In genomic region chr11:1395773-1396374, GRCh38 we compare ENCODE assay signal across 22 cellular contexts. TPM values are rescaled to one million over a fixed set of nuclear protein-coding genes. Genes with fewer than 3 reads are reported as not detected.
DNase-seq lines count a peak whose midpoint lies in the region; ATAC-seq, FAIRE-seq and TF ChIP-seq lines count a peak whose summit lies in the region.
"Had no signal": no experiment of that assay in that cellular context is flagged by ENCODE, and none has a peak within 500 bp of the region (broad histone marks: within the 10 kb centered on the region; RNA-seq: fewer than 3 reads in every experiment).

No MANE protein-coding gene starts in this region.

- H3K4me3 Mint-ChIP-seq in activated CD8-positive, alpha-beta memory T cell treated with anti-CD3 and anti-CD28 coated beads, Interleukin-2, amount 10 ng/mL, durations not matched to agents 7 days and 5 days = no peak overlapping the region
- H3K4me3 Mint-ChIP-seq: CD4-positive, alpha-beta memory T cell had no signal

- BruUV-seq in HepG2 (replicated peaks; lab: Mats Ljungman, UMichigan) = no TSS peak

- FAIRE-seq in HepG2 (lab: Jason Lieb, UNC) = no peak
- FAIRE-seq: GM18507 had no signal

- H4K20me1 ChIP-seq in osteoblast (ENCODE audit: insufficient read depth, low read length) (no peaks in the 10 kb centered on the region), HepG2 (ENCODE audit: insufficient read depth, low read length) (peaks cover 6% of the 10 kb centered on the region; the same call in 1 of the 2 replicates)

- ATAC-seq in activated CD8-positive, alpha-beta memory T cell treated with anti-CD3 and anti-CD28 coated beads, Interleukin-2, amount 10 ng/mL, durations not matched to agents 7 days and 5 days = no peak
- ATAC-seq in HepG2 = no peak
- ATAC-seq: Panc1 had no signal

- H3K4me1 Mint-ChIP-seq in activated CD8-positive, alpha-beta memory T cell treated with anti-CD3 and anti-CD28 coated beads, Interleukin-2, amount 10 ng/mL, durations not matched to agents 7 days and 5 days = no peaks in the 10 kb centered on the region

- intact Hi-C loops in dorsolateral prefrontal cortex (cut with DNase I) = loop anchor here (5.0 to 10.0 kb wide), 3 partner anchors 51 to 121 kb away; no protein-coding TSS in a partner anchor
- intact Hi-C loops in HepG2 (cut with micrococcal nuclease; ENCODE audit: unreplicated experiment) = no loop called here

- peak overlapping the region in 14 of 59 donors; percentile 5 to 55 (median 31) for H3K4me3 ChIP-seq in dorsolateral prefrontal cortex
- no peak overlapping the region for H3K4me3 ChIP-seq in osteoblast (ENCODE audit: insufficient read depth, low read length)
- H3K4me3 ChIP-seq in HepG2 (replicated peaks in 1 of 3; ENCODE audit: insufficient read depth in 1 of 3, low read depth in 2 of 3, low read length in 3 of 3) = no peak overlapping the region
- H3K4me3 ChIP-seq: BLaER1, MG63, SJCRH30 had no signal

- H2AFZ ChIP-seq in osteoblast (ENCODE audit: low read length) = no peak overlapping the region
- no peak overlapping the region for H2AFZ ChIP-seq in HepG2 (ENCODE audit: low read length)

- no peaks in the 10 kb centered on the region for H3K9me3 Mint-ChIP-seq in activated CD8-positive, alpha-beta memory T cell treated with anti-CD3 and anti-CD28 coated beads, Interleukin-2, amount 10 ng/mL, durations not matched to agents 7 days and 5 days (ENCODE audit: low read depth)

- TF ChIP-seq EP300 in HepG2 (IDR thresholded peaks at IDR 0.05; ENCODE audit: low read depth in 2 of 2, low read length in 2 of 2) = no peak
- no peak for TF ChIP-seq EP300 in HepG2 (CRISPR knock-in tag; IDR thresholded peaks at IDR 0.05; ENCODE audit: borderline replicate concordance)

- H3K4me2 ChIP-seq in osteoblast (ENCODE audit: insufficient read depth, low read length) (no peak overlapping the region), HepG2 (ENCODE audit: low read depth, low read length) (no peak overlapping the region)
- H3K4me2 ChIP-seq: BLaER1 had no signal

- no peaks in the 10 kb centered on the region for H3K36me3 ChIP-seq in osteoblast (ENCODE audit: insufficient read depth, low read length)
- no peaks in the 10 kb centered on the region for H3K36me3 ChIP-seq in HepG2 (replicated peaks in 1 of 2; ENCODE audit: control insufficient read depth in 1 of 2, insufficient read depth in 2 of 2, low read length in 2 of 2)
- H3K36me3 ChIP-seq: BLaER1, MG63, SJCRH30 had no signal

- POLR2A ChIA-PET in HepG2 (lab: Yijun Ruan, JAX) = no interaction called here

- H3K27ac Mint-ChIP-seq in activated CD8-positive, alpha-beta memory T cell treated with anti-CD3 and anti-CD28 coated beads, Interleukin-2, amount 10 ng/mL, durations not matched to agents 7 days and 5 days = no peak overlapping the region
- H3K27ac Mint-ChIP-seq: CD4-positive, alpha-beta memory T cell had no signal

- no peak overlapping the region for H3K9ac ChIP-seq in HepG2 (ENCODE audit: insufficient read depth, low read depth, low read length)
- H3K9ac ChIP-seq: BLaER1 had no signal

- 23% methylated on average over 12 of the region's 19 CpGs for WGBS in HepG2 (ENCODE audit: low lambda C conversion rate)

- DNase-seq in DMS 273 (lab: John Stamatoyannopoulos, UW; ENCODE audit: unreplicated experiment) (peak; percentile 62), DMS 273 treated with DMSO at 0.1 percent for 48 hours (lab: John Stamatoyannopoulos, UW) (no peak), dorsolateral prefrontal cortex (peak in 1 of 10 donors; percentile 56), osteoblast (ENCODE audit: insufficient read length, low spot score, missing footprints) (peak; percentile 77), OCI-M2 (lab: John Stamatoyannopoulos, UW; ENCODE audit: unreplicated experiment) (no peak), HepG2 (ENCODE audit: low spot score) (no peak), DMS153 (lab: John Stamatoyannopoulos, UW) (no peak)
- DNase-seq in activated CD8-positive, alpha-beta memory T cell treated with anti-CD3 and anti-CD28 coated beads, Interleukin-2, amount 10 ng/mL, durations not matched to agents 7 days and 5 days = no peak
- DNase-seq: ACHN; Caco-2; CD4-positive, alpha-beta memory T cell; GDM1; GOT3; MG63; NCI-H1417 treated with DMSO at 0.1 percent for 48 hours; NCI-H187; NCI-H446 treated with DMSO at 0.1 percent for 48 hours; SJCRH30 had no signal

- H3K27me3 Mint-ChIP-seq in activated CD8-positive, alpha-beta memory T cell treated with anti-CD3 and anti-CD28 coated beads, Interleukin-2, amount 10 ng/mL, durations not matched to agents 7 days and 5 days = peaks cover 15% of the 10 kb centered on the region

- H3K79me2 ChIP-seq in osteoblast (ENCODE audit: insufficient read depth, low read length) = no peaks in the 10 kb centered on the region
- H3K79me2 ChIP-seq in HepG2 (ENCODE audit: insufficient read depth, low read length) = no peaks in the 10 kb centered on the region

- no peak for TF ChIP-seq POLR2A in HepG2 (IDR thresholded peaks at IDR 0.05; ENCODE audit: insufficient read depth in 1 of 2, low read depth in 2 of 2, low read length in 2 of 2)

- no peaks in the 10 kb centered on the region for H3K36me3 Mint-ChIP-seq in activated CD8-positive, alpha-beta memory T cell treated with anti-CD3 and anti-CD28 coated beads, Interleukin-2, amount 10 ng/mL, durations not matched to agents 7 days and 5 days
- H3K36me3 Mint-ChIP-seq: CD4-positive, alpha-beta memory T cell had no signal

- H3K4me1 ChIP-seq in osteoblast (ENCODE audit: insufficient read depth, low read length) (no peaks in the 10 kb centered on the region), HepG2 (ENCODE audit: insufficient read depth, low read length) (no peaks in the 10 kb centered on the region)
- H3K4me1 ChIP-seq: BLaER1, Caco-2, SJCRH30 had no signal

- no peak for TF ChIP-seq RAD21 in HepG2 (CRISPR knock-in tag; IDR thresholded peaks at IDR 0.05)

- no peak for TF ChIP-seq CTCF in dorsolateral prefrontal cortex (IDR thresholded peaks at IDR 0.05 in 54 of 56, conservative IDR thresholded peaks at IDR 0.05 in 2 of 56; ENCODE audit: low read depth in 1 of 56, partially characterized antibody in 56 of 56)
- TF ChIP-seq CTCF in osteoblast (IDR thresholded peaks at IDR 0.05; ENCODE audit: extremely low read depth, low read depth, low read length) = no peak
- TF ChIP-seq CTCF in HepG2 (CRISPR knock-in tag; IDR thresholded peaks at IDR 0.05) = no peak

- H3K9me3 ChIP-seq in osteoblast (ENCODE audit: low read depth, low read length) = no peaks in the 10 kb centered on the region
- no peaks in the 10 kb centered on the region for H3K9me3 ChIP-seq in HepG2 (ENCODE audit: low read length)
- H3K9me3 ChIP-seq: BLaER1, Caco-2, MG63, SJCRH30 had no signal

- H3K27me3 ChIP-seq in dorsolateral prefrontal cortex = no peaks in the 10 kb centered on the region
- peaks cover 21% of the 10 kb centered on the region for H3K27me3 ChIP-seq in osteoblast (ENCODE audit: insufficient read depth, low read length)
- peaks cover 21 to 59% of the 10 kb centered on the region in 2 experiments; a peak in 4 of 5 replicates for H3K27me3 ChIP-seq in HepG2 (ENCODE audit: control insufficient read depth in 1 of 2, insufficient read depth in 2 of 2, low read length in 2 of 2)
- H3K27me3 ChIP-seq: MG63, SJCRH30 had no signal

- in situ Hi-C loops in HepG2 (cut with HindIII; ENCODE audit: extremely low pct_ligation_motif_present, low pct_unique_long_range_greater_than_20kb) = no loop called here

- CTCF ChIA-PET in activated CD8-positive, alpha-beta memory T cell treated with anti-CD3 and anti-CD28 coated beads, Interleukin-2, amount 10 ng/mL, durations not matched to agents 7 days and 5 days (lab: Charles Lee) = no interaction called here
- CTCF ChIA-PET in HepG2 (lab: Yijun Ruan, JAX; ENCODE audit: low intra/inter-chr PET ratio, low total read pairs) = no interaction called here

- H3K27ac ChIP-seq in dorsolateral prefrontal cortex (peak overlapping the region; percentile 75 to 100 (median 98)), osteoblast (ENCODE audit: low read depth, low read length) (no peak overlapping the region), HepG2 (ENCODE audit: extremely low read length, insufficient read depth, low read length) (no peak overlapping the region)
- H3K27ac ChIP-seq: 22Rv1, BLaER1, SJCRH30 had no signal

TF ChIP-seq in HepG2, 621 proteins besides CTCF, POLR2A, EP300 and RAD21 (continues in another document):
- TF ChIP-seq ZNF614 (CRISPR knock-in tag; IDR thresholded peaks at IDR 0.05; ENCODE audit: borderline replicate concordance) = no peak
- no peak for TF ChIP-seq FOXP1 (IDR thresholded peaks at IDR 0.05)
- no peak for TF ChIP-seq FOXP1 (CRISPR knock-in tag; IDR thresholded peaks at IDR 0.05)
- TF ChIP-seq MED8 (CRISPR knock-in tag; IDR thresholded peaks at IDR 0.05; ENCODE audit: insufficient replicate concordance) = no peak
- TF ChIP-seq RBM22 (optimal IDR thresholded peaks at IDR 0.05; ENCODE audit: low read length) = no peak
- TF ChIP-seq ZFX (CRISPR knock-in tag; IDR thresholded peaks at IDR 0.05; ENCODE audit: low read depth) = no peak

RNA-seq across cellular contexts. Expression of gene BRSK2, which starts 6.1 kb away (rescaled TPM):
- total RNA-seq in dorsolateral prefrontal cortex (100 to 1,000 TPM in 115 of 120 experiments, 10 to 100 TPM in 5; 82.1 to 191 (median 130) TPM), osteoblast (0.36 TPM in 1 of 2 replicates, not detected in the other), HepG2 (2016; rRNA removed; fragmentation: Illumina TruSeq; extraction: Trizol) (0.84 and 1.1 TPM in 2 replicates)
- total RNA-seq in activated CD8-positive, alpha-beta memory T cell treated with anti-CD3 and anti-CD28 coated beads, Interleukin-2, amount 10 ng/mL, durations not matched to agents 7 days and 5 days = under 1 TPM in 1 of 2 experiments, not detected in 1; 0.40 TPM
- 0.35 and 0.40 TPM in 2 replicates for total RNA-seq in HepG2 (2016; cell fraction: cytosol; rRNA removed; fragmentation: Illumina TruSeq; extraction: Trizol; ENCODE audit: low read depth)
- total RNA-seq in HepG2 (2016; cell fraction: insoluble cytoplasmic fraction; rRNA removed; fragmentation: Illumina TruSeq; extraction: Trizol) = 0.19 and 0.93 TPM in 2 replicates
- total RNA-seq in HepG2 (2016; cell fraction: membrane; rRNA removed; fragmentation: Illumina TruSeq; extraction: Trizol) = 1.1 and 1.3 TPM in 2 replicates
- 1.3 and 1.7 TPM in 2 replicates for total RNA-seq in HepG2 (2016; cell fraction: nucleus; rRNA removed; fragmentation: Illumina TruSeq; extraction: Trizol)
- polyA plus RNA-seq in HepG2 (2011; rRNA removed) = 0.74 and 2.3 TPM in 2 replicates
- polyA plus RNA-seq in HepG2 (2011; cell fraction: cytosol; rRNA removed) = 0.62 and 0.65 TPM in 2 replicates
- 7.2 and 9.9 TPM in 2 replicates for polyA plus RNA-seq in HepG2 (2011; cell fraction: nucleus; rRNA removed)
- polyA plus RNA-seq in HepG2 (2012) = 0.54 and 1.4 TPM in 2 replicates
- polyA plus RNA-seq in HepG2 (2016; cell fraction: cytosol; fragmentation: Illumina TruSeq; extraction: Trizol; ENCODE audit: low read depth) = 0.18 and 0.59 TPM in 2 replicates
- 0.59 and 0.72 TPM in 2 replicates for polyA plus RNA-seq in HepG2 (2016; cell fraction: insoluble cytoplasmic fraction; fragmentation: Illumina TruSeq; extraction: Trizol; ENCODE audit: low read depth)
- 0.64 and 0.85 TPM in 2 replicates for polyA plus RNA-seq in HepG2 (2016; cell fraction: membrane; fragmentation: Illumina TruSeq; extraction: Trizol; ENCODE audit: low read depth)
- 1.8 and 3.3 TPM in 2 replicates for polyA plus RNA-seq in HepG2 (2016; cell fraction: nucleus; fragmentation: Illumina TruSeq; extraction: Trizol; ENCODE audit: insufficient read depth, low read depth)
- 0.62 and 1.2 TPM in 2 replicates for polyA minus RNA-seq in HepG2 (2011; rRNA and poly(A)+ RNA removed; ENCODE audit: low replicate concordance)
- polyA minus RNA-seq in HepG2 (2011; cell fraction: cytosol; rRNA and poly(A)+ RNA removed) = 0.88 and 1.3 TPM in 2 replicates
- polyA minus RNA-seq in HepG2 (2011; cell fraction: nucleus; rRNA and poly(A)+ RNA removed) = 0.90 and 3.0 TPM in 2 replicates
- total RNA-seq: SJCRH30 had no signal

Comparison
In these comparisons a context has a peak if more than half of its experiments do, and no peak if none do; other contexts are left out.
1. DNase-seq: peak in DMS 273 (single experiment) and osteoblast (single experiment); none in DMS 273 treated with DMSO at 0.1 percent for 48 hours (single experiment), activated CD8-positive, alpha-beta memory T cell treated with anti-CD3 and anti-CD28 coated beads, Interleukin-2, amount 10 ng/mL, durations not matched to agents 7 days and 5 days (single experiment), OCI-M2 (single experiment), HepG2 (single experiment) and DMS153 (single experiment).
2. H3K27ac ChIP-seq: peak in dorsolateral prefrontal cortex (59 of 59); none in osteoblast (single experiment) and HepG2 (single experiment).
3. RNA of gene BRSK2, which starts 6.1 kb away (total RNA-seq): 82.1 to 191 TPM in dorsolateral prefrontal cortex; 0.19 to 1.7 TPM in HepG2, 0.40 TPM in activated CD8-positive, alpha-beta memory T cell treated with anti-CD3 and anti-CD28 coated beads, Interleukin-2, amount 10 ng/mL, durations not matched to agents 7 days and 5 days and 0.36 TPM in osteoblast; every median in the first group is over 10 times any median in the second.